23 cellular contexts compared by ENCODE assay signal in genomic region chr13:110322828-110323171, GRCh38. TPM values are rescaled to one million over a fixed set of nuclear protein-coding genes. Genes with fewer than 3 reads are reported as not detected.
DNase-seq lines count a peak whose midpoint lies in the region; ATAC-seq and TF ChIP-seq lines count a peak whose summit lies in the region.
"Had no signal": no experiment of that assay in that cellular context is flagged by ENCODE, and none has a peak within 500 bp of the region (broad histone marks: within the 10 kb centered on the region; RNA-seq: fewer than 3 reads in every experiment).

No MANE protein-coding gene starts in this region.

- ATAC-seq in GM21515 (IDR thresholded peaks at IDR 0.05; ENCODE audit: unreplicated experiment), result no peak
- ATAC-seq: activated CD4-positive, CD25-positive, alpha-beta regulatory T cell treated with anti-CD3 and anti-CD28 coated beads, Interleukin-2, amount 50 U/mL, for 24 hours; activated CD8-positive, alpha-beta T cell treated with anti-CD3 and anti-CD28 coated beads for 36 hours; left lung; Panc1 had no signal

- H2AFZ ChIP-seq in fibroblast of lung (ENCODE audit: low read length), result no peak overlapping the region
- H2AFZ ChIP-seq: GM23338 had no signal

- H3K9me3 ChIP-seq in SJSA1 (replicated peaks), result 0 out of 2 replicates have a peak, but pooled peaks cover 3% of the 10 kb centered on the region
- H3K9me3 ChIP-seq in fibroblast of lung (ENCODE audit: control insufficient read depth, insufficient read depth, low read depth, low read length), result no peaks in the 10 kb centered on the region
- no peaks in the 10 kb centered on the region for H3K9me3 ChIP-seq in sigmoid colon
- H3K9me3 ChIP-seq: left lung had no signal

- intact Hi-C loops in sigmoid colon (cut with DNase I), result no loop called here

- no peak for TF ChIP-seq POLR2A in sigmoid colon (IDR thresholded peaks at IDR 0.05)

- no peak overlapping the region for H3K4me2 ChIP-seq in fibroblast of lung (ENCODE audit: extremely low read depth, insufficient read depth, low read length)
- H3K4me2 ChIP-seq: GM23338 had no signal

- DNase-seq in SJSA1 (ENCODE audit: low read depth in 1 of 2, low spot score in 2 of 2) (no peak), fibroblast of lung (ENCODE audit: low read depth in 2 of 2) (no peak), sigmoid colon (no peak), HPDE6-E6E7 (ENCODE audit: extremely low spot score) (no peak), LoVo (ENCODE audit: low spot score) (no peak), NCI-H146 treated with DMSO at 0.1 percent for 48 hours (lab: John Stamatoyannopoulos, UW; ENCODE audit: unreplicated experiment) (no peak)
- DNase-seq: activated CD8-positive, alpha-beta T cell treated with anti-CD3 and anti-CD28 coated beads for 36 hours; activated effector memory CD4-positive, alpha-beta T cell treated with Interleukin-2 at 50 U/mL for 16 hours; activated naive CD8-positive, alpha-beta T cell treated with anti-CD3 and anti-CD28 coated beads, Interleukin-2, amount 10 ng/mL, durations not matched to agents 7 days and 5 days; CD4-positive, alpha-beta T cell; foreskin melanocyte; hippocampal formation; immature natural killer cell; KBM-7; left lung; NCI-H146; NCI-H2171; NK-92 treated with Interleukin-12 subunit alpha and Interleukin-12 subunit beta, amount 100 ng/mL, for 24 hours; T-helper 1 cell had no signal

- H3K36me3 ChIP-seq in SJSA1 (peaks cover 26% of the 10 kb centered on the region), fibroblast of lung (ENCODE audit: control insufficient read depth, insufficient read depth, low read length) (no peaks in the 10 kb centered on the region), sigmoid colon (no peaks in the 10 kb centered on the region)
- H3K36me3 ChIP-seq: left lung had no signal

- H3K27ac ChIP-seq in SJSA1, result peak overlapping the region; percentile 94
- H3K27ac ChIP-seq in fibroblast of lung (ENCODE audit: insufficient read depth, low read length), result peak overlapping the region; percentile 49
- peak overlapping the region; percentile 88 to 100 (median 94) for H3K27ac ChIP-seq in sigmoid colon

- no peak overlapping the region for H3K9ac ChIP-seq in fibroblast of lung (ENCODE audit: insufficient read depth, low read length)

- no peaks in the 10 kb centered on the region for H4K20me1 ChIP-seq in fibroblast of lung (ENCODE audit: control insufficient read depth, extremely low read depth, insufficient read depth, low read length)

- H3K27me3 ChIP-seq in SJSA1 (replicated peaks), result no peaks in the 10 kb centered on the region
- H3K27me3 ChIP-seq in fibroblast of lung (ENCODE audit: control insufficient read depth, insufficient read depth, low read length), result no peaks in the 10 kb centered on the region
- no peaks in the 10 kb centered on the region for H3K27me3 ChIP-seq in sigmoid colon
- H3K27me3 ChIP-seq: left lung had no signal

- TF ChIP-seq CTCF in fibroblast of lung (conservative IDR thresholded peaks at IDR 0.05 in 1 of 2, IDR thresholded peaks at IDR 0.05 in 1 of 2; ENCODE audit: low read depth in 1 of 2, low read length in 2 of 2), result no peak
- TF ChIP-seq CTCF in sigmoid colon (IDR thresholded peaks at IDR 0.05), result no peak

- TF ChIP-seq EP300 in sigmoid colon (IDR thresholded peaks at IDR 0.05), result no peak

- WGBS in sigmoid colon, 2 donors, result 89 to 92% methylated on average over 7 of the region's 7 CpGs

- H3K4me1 ChIP-seq in SJSA1 (replicated peaks) (peaks cover 88% of the 10 kb centered on the region), fibroblast of lung (ENCODE audit: control insufficient read depth, extremely low read depth, insufficient read depth, low read length) (peaks cover 43% of the 10 kb centered on the region), sigmoid colon (peaks cover 0 to 100% (median 97%) of the 10 kb centered on the region in 4 donors)

- H3K4me3 ChIP-seq in SJSA1 (no peak overlapping the region), fibroblast of lung (replicated peaks in 1 of 4; ENCODE audit: control extremely low read depth in 1 of 4, insufficient read depth in 1 of 4, low read depth in 3 of 4, low read length in 4 of 4) (no peak overlapping the region), sigmoid colon (no peak overlapping the region)
- H3K4me3 ChIP-seq: GM23338, left lung had no signal

- H3K79me2 ChIP-seq in fibroblast of lung (ENCODE audit: control insufficient read depth, insufficient read depth, low read length), result peaks cover 60% of the 10 kb centered on the region

RNA-seq across cellular contexts. Expression of gene COL4A2, which starts 15.7 kb away (rescaled TPM):
- total RNA-seq in SJSA1 (2014; rRNA removed; shearing (Covaris generic)), result 677 and 741 TPM in 2 replicates
- 93.1 and 123 TPM in 2 replicates for total RNA-seq in fibroblast of lung
- 43.8 and 463 TPM in 2 replicates for polyA plus RNA-seq in fibroblast of lung
- polyA plus RNA-seq in fibroblast of lung (2012), result 52.1 and 712 TPM in 2 replicates
- 56.9 and 841 TPM in 2 replicates for polyA minus RNA-seq in fibroblast of lung (ENCODE audit: low replicate concordance)
- total RNA-seq in sigmoid colon, result 1,000 to 10,000 TPM in 1 of 4 donors, 100 to 1,000 TPM in 3; 306 to 1,039 (median 489) TPM
- polyA plus RNA-seq in sigmoid colon, result 10 to 100 TPM; 24.0 to 83.5 (median 25.2) TPM
- total RNA-seq: activated CD8-positive, alpha-beta T cell treated with anti-CD3 and anti-CD28 coated beads for 36 hours; activated naive CD8-positive, alpha-beta T cell treated with anti-CD3 and anti-CD28 coated beads, Interleukin-2, amount 10 ng/mL, durations not matched to agents 7 days and 5 days; CD4-positive, alpha-beta T cell had no signal
- polyA plus RNA-seq: immature natural killer cell had no signal

RNA-seq across cellular contexts. Expression of gene COL4A1, which starts 15.8 kb away (rescaled TPM):
- 489 and 591 TPM in 2 replicates for total RNA-seq in SJSA1 (2014; rRNA removed; shearing (Covaris generic))
- total RNA-seq in fibroblast of lung, result 34.0 and 57.5 TPM in 2 replicates
- polyA plus RNA-seq in fibroblast of lung, result 18.4 and 607 TPM in 2 replicates
- 19.5 and 691 TPM in 2 replicates for polyA plus RNA-seq in fibroblast of lung (2012)
- polyA minus RNA-seq in fibroblast of lung (ENCODE audit: low replicate concordance), result 30.9 and 567 TPM in 2 replicates
- 100 to 1,000 TPM; 235 to 598 (median 350) TPM for total RNA-seq in sigmoid colon
- 10 to 100 TPM in 2 of 3 donors, 1 to 10 TPM in 1; 9.2 to 60.5 (median 10.8) TPM for polyA plus RNA-seq in sigmoid colon
- total RNA-seq: activated CD8-positive, alpha-beta T cell treated with anti-CD3 and anti-CD28 coated beads for 36 hours; activated naive CD8-positive, alpha-beta T cell treated with anti-CD3 and anti-CD28 coated beads, Interleukin-2, amount 10 ng/mL, durations not matched to agents 7 days and 5 days had no signal
- polyA plus RNA-seq: immature natural killer cell had no signal
